In the genomic region with DNA sequence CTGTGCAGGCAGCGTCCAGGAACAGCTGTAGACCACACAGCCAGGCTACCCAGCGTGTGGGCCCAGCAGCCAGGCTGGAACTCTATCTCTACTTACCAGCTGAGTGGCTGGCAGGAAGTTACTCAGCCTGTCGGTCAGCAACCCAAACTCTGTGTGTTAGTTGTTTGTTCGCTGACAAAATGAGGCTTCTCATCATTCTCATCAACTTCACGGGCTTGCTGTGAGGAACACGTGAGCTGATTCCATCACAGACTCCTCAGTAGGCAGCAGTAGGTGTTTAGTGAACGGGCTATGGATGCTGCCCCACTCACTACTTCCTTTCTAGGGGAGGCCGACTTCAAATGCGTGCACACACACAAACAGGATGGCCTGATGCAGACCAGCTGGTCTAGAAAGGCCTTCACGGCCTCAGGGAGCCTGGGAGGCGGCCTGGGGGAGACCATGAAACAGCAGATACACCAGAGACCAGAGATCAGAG, we compare ENCODE assay signal across 10 cellular contexts. TPM values are rescaled to one million over a fixed set of nuclear protein-coding genes. Genes with fewer than 3 reads are reported as not detected.
DNase-seq lines count a peak whose midpoint lies in the region; ATAC-seq and TF ChIP-seq lines count a peak whose summit lies in the region.
"Had no signal": no experiment of that assay in that cellular context is flagged by ENCODE, and none has a peak within 500 bp of the region (broad histone marks: within the 10 kb centered on the region; RNA-seq: fewer than 3 reads in every experiment).

No MANE protein-coding gene starts in this region.

- WGBS in liver = 70% methylated on average over 11 of the region's 11 CpGs

- no peaks in the 10 kb centered on the region for H3K9me3 ChIP-seq in CD4-positive, alpha-beta T cell (ENCODE audit: control insufficient read depth, low read length)
- H3K9me3 ChIP-seq in liver (ENCODE audit: control insufficient read depth in 4 of 4, low read length in 3 of 4) = no peaks in the 10 kb centered on the region

- H3K27me3 Mint-ChIP-seq in CD4-positive, alpha-beta T cell = no peaks in the 10 kb centered on the region
- H3K27me3 Mint-ChIP-seq in activated T-helper 1 cell treated with anti-CD3 and anti-CD28 coated beads, Interleukin-12 subunit alpha, Interleukin-12 subunit beta, Interleukin-2, Interleukin-4 antibody, amounts not matched to agents 30 ng/mL and 10 ng/mL and 1 ng/mL, durations not matched to agents 14 hours and 24 hours and 36 hours (ENCODE audit: insufficient read depth) = peaks cover 7% of the 10 kb centered on the region

- intact Hi-C loops in CD4-positive, alpha-beta T cell (cut with DNase I, micrococcal nuclease) = no loop called here
- intact Hi-C loops in activated T-helper 1 cell treated with anti-CD3 and anti-CD28 coated beads, Interleukin-12 subunit alpha, Interleukin-12 subunit beta, Interleukin-2, Interleukin-4 antibody, amounts not matched to agents 30 ng/mL and 10 ng/mL and 1 ng/mL, durations not matched to agents 14 hours and 24 hours and 36 hours (cut with micrococcal nuclease) = no loop called here
- intact Hi-C loops in dorsolateral prefrontal cortex (cut with DNase I) = no loop called here

- H3K4me3 Mint-ChIP-seq in CD4-positive, alpha-beta T cell = no peak overlapping the region
- no peak overlapping the region for H3K4me3 Mint-ChIP-seq in activated T-helper 1 cell treated with anti-CD3 and anti-CD28 coated beads, Interleukin-12 subunit alpha, Interleukin-12 subunit beta, Interleukin-2, Interleukin-4 antibody, amounts not matched to agents 30 ng/mL and 10 ng/mL and 1 ng/mL, durations not matched to agents 14 hours and 24 hours and 36 hours

- no peaks in the 10 kb centered on the region for H3K27me3 ChIP-seq in CD4-positive, alpha-beta T cell (ENCODE audit: control insufficient read depth, insufficient read depth, low read length)
- no peaks in the 10 kb centered on the region for H3K27me3 ChIP-seq in liver (ENCODE audit: control insufficient read depth in 4 of 4, insufficient read depth in 4 of 4, low read length in 3 of 4)
- H3K27me3 ChIP-seq in dorsolateral prefrontal cortex = peaks cover 0 to 6% (median 0%) of the 10 kb centered on the region in 45 donors

- no peaks in the 10 kb centered on the region for H3K36me3 ChIP-seq in liver (ENCODE audit: control insufficient read depth in 4 of 4, insufficient read depth in 3 of 4, low read depth in 1 of 4, low read length in 3 of 4)

- H3K27ac ChIP-seq in CD4-positive, alpha-beta T cell (ENCODE audit: low read depth, low read length) = no peak overlapping the region
- H3K27ac ChIP-seq in liver (ENCODE audit: low read depth in 1 of 2, low read length in 2 of 2) (peak overlapping the region; percentile 43 to 54), dorsolateral prefrontal cortex (no peak overlapping the region)
- H3K27ac ChIP-seq: parathyroid adenoma had no signal

- H3K36me3 Mint-ChIP-seq in CD4-positive, alpha-beta T cell (ENCODE audit: low read depth) = no peaks in the 10 kb centered on the region
- peaks cover 2% of the 10 kb centered on the region for H3K36me3 Mint-ChIP-seq in activated T-helper 1 cell treated with anti-CD3 and anti-CD28 coated beads, Interleukin-12 subunit alpha, Interleukin-12 subunit beta, Interleukin-2, Interleukin-4 antibody, amounts not matched to agents 30 ng/mL and 10 ng/mL and 1 ng/mL, durations not matched to agents 14 hours and 24 hours and 36 hours (ENCODE audit: low read depth)

- no peak overlapping the region for H3K9ac ChIP-seq in liver (ENCODE audit: low read depth in 1 of 2, low read length in 2 of 2)
- H3K9ac ChIP-seq: parathyroid adenoma had no signal

- CTCF ChIA-PET in CD4-positive, alpha-beta T cell (lab: Charles Lee) = no interaction called here

- DNase-seq in CD4-positive, alpha-beta T cell = no peak
- DNase-seq in HUDEP-2 (lab: John Stamatoyannopoulos, UW; ENCODE audit: unreplicated experiment in 76 of 76) = peak in 71 of 76 experiments; percentile 29 to 86 (median 64)
- no peak for DNase-seq in activated T-helper 1 cell treated with anti-CD3 and anti-CD28 coated beads, Interleukin-12 subunit alpha, Interleukin-12 subunit beta, Interleukin-2, Interleukin-4 antibody, amounts not matched to agents 30 ng/mL and 10 ng/mL and 1 ng/mL, durations not matched to agents 14 hours and 24 hours and 36 hours (ENCODE audit: low spot score)
- no peak for DNase-seq in amygdala (lab: John Stamatoyannopoulos, UW)
- no peak for DNase-seq in dorsolateral prefrontal cortex
- DNase-seq: activated gamma-delta T cell had no signal

- peaks cover 2 to 14% (median 9%) of the 10 kb centered on the region in 4 donors for H3K4me1 ChIP-seq in liver (ENCODE audit: control insufficient read depth in 4 of 4, insufficient read depth in 4 of 4, low read length in 3 of 4)
- H3K4me1 ChIP-seq: parathyroid adenoma had no signal

- H3K9me3 Mint-ChIP-seq in CD4-positive, alpha-beta T cell = no peaks in the 10 kb centered on the region
- no peaks in the 10 kb centered on the region for H3K9me3 Mint-ChIP-seq in activated T-helper 1 cell treated with anti-CD3 and anti-CD28 coated beads, Interleukin-12 subunit alpha, Interleukin-12 subunit beta, Interleukin-2, Interleukin-4 antibody, amounts not matched to agents 30 ng/mL and 10 ng/mL and 1 ng/mL, durations not matched to agents 14 hours and 24 hours and 36 hours

- H3K4me3 ChIP-seq in liver (ENCODE audit: low read depth in 1 of 3, low read length in 3 of 3) = no peak overlapping the region
- no peak overlapping the region for H3K4me3 ChIP-seq in dorsolateral prefrontal cortex

- POLR2A ChIA-PET in CD4-positive, alpha-beta T cell (lab: Charles Lee) = interaction anchor here (0.9 kb wide), 1 partner anchor 47 kb away, joined by 3 read pairs; the partner anchor contains the start of genes FAU and MRPL49

- no peaks in the 10 kb centered on the region for H3K4me1 Mint-ChIP-seq in CD4-positive, alpha-beta T cell (ENCODE audit: low read depth)
- H3K4me1 Mint-ChIP-seq in activated T-helper 1 cell treated with anti-CD3 and anti-CD28 coated beads, Interleukin-12 subunit alpha, Interleukin-12 subunit beta, Interleukin-2, Interleukin-4 antibody, amounts not matched to agents 30 ng/mL and 10 ng/mL and 1 ng/mL, durations not matched to agents 14 hours and 24 hours and 36 hours (ENCODE audit: low read depth) = peaks cover 14% of the 10 kb centered on the region

- TF ChIP-seq CTCF in CD4-positive, alpha-beta T cell (IDR thresholded peaks at IDR 0.05) = no peak
- no peak for TF ChIP-seq CTCF in liver (IDR thresholded peaks at IDR 0.05; ENCODE audit: low read depth, low read length, missing input control)
- TF ChIP-seq CTCF in dorsolateral prefrontal cortex (IDR thresholded peaks at IDR 0.05 in 54 of 56, conservative IDR thresholded peaks at IDR 0.05 in 2 of 56; ENCODE audit: low read depth in 1 of 56, partially characterized antibody in 56 of 56) = no peak

- TF ChIP-seq RAD21 in liver (IDR thresholded peaks at IDR 0.05) = no peak

- ATAC-seq in CD4-positive, alpha-beta T cell (ENCODE audit: poor library complexity) = no peak
- no peak for ATAC-seq in HG03571 (IDR thresholded peaks at IDR 0.05; ENCODE audit: unreplicated experiment)
- ATAC-seq in HG02973 (IDR thresholded peaks at IDR 0.05; ENCODE audit: unreplicated experiment) = no peak

- peak overlapping the region; percentile 24 for H3K27ac Mint-ChIP-seq in CD4-positive, alpha-beta T cell
- peak overlapping the region; percentile 85 for H3K27ac Mint-ChIP-seq in activated T-helper 1 cell treated with anti-CD3 and anti-CD28 coated beads, Interleukin-12 subunit alpha, Interleukin-12 subunit beta, Interleukin-2, Interleukin-4 antibody, amounts not matched to agents 30 ng/mL and 10 ng/mL and 1 ng/mL, durations not matched to agents 14 hours and 24 hours and 36 hours

RNA-seq across cellular contexts. Expression of gene SPDYC, which starts 0.8 kb away (rescaled TPM):
- total RNA-seq in CD4-positive, alpha-beta T cell = not detected
- total RNA-seq in activated T-helper 1 cell treated with anti-CD3 and anti-CD28 coated beads, Interleukin-12 subunit alpha, Interleukin-12 subunit beta, Interleukin-2, Interleukin-4 antibody, amounts not matched to agents 30 ng/mL and 10 ng/mL and 1 ng/mL, durations not matched to agents 14 hours and 24 hours and 36 hours = not detected in 2 replicates
- under 1 TPM in 1 of 2 donors, not detected in 1; 0.08 TPM for total RNA-seq in liver
- polyA plus RNA-seq in liver = 1 to 10 TPM in 1 of 2 donors, under 1 TPM in 1; 0.52 to 1.1 TPM
- not detected for total RNA-seq in dorsolateral prefrontal cortex

RNA-seq across cellular contexts. Expression of gene CAPN1, which starts 12.5 kb away (rescaled TPM):
- total RNA-seq in CD4-positive, alpha-beta T cell = 10 to 100 TPM; 80.3 to 83.2 TPM
- total RNA-seq in activated T-helper 1 cell treated with anti-CD3 and anti-CD28 coated beads, Interleukin-12 subunit alpha, Interleukin-12 subunit beta, Interleukin-2, Interleukin-4 antibody, amounts not matched to agents 30 ng/mL and 10 ng/mL and 1 ng/mL, durations not matched to agents 14 hours and 24 hours and 36 hours = 85.9 and 93.5 TPM in 2 replicates
- total RNA-seq in liver (100 to 1,000 TPM in 1 of 2 donors, 10 to 100 TPM in 1; 81.7 to 183 TPM), dorsolateral prefrontal cortex (100 to 1,000 TPM in 100 of 120 experiments, 10 to 100 TPM in 20; 63.3 to 166 (median 116) TPM)
- polyA plus RNA-seq in liver = 10 to 100 TPM; 39.6 to 48.4 TPM

RNA-seq across cellular contexts. Expression of gene SYVN1, which starts 34.9 kb away (rescaled TPM):
- 10 to 100 TPM; 89.1 to 96.8 TPM for total RNA-seq in CD4-positive, alpha-beta T cell
- total RNA-seq in activated T-helper 1 cell treated with anti-CD3 and anti-CD28 coated beads, Interleukin-12 subunit alpha, Interleukin-12 subunit beta, Interleukin-2, Interleukin-4 antibody, amounts not matched to agents 30 ng/mL and 10 ng/mL and 1 ng/mL, durations not matched to agents 14 hours and 24 hours and 36 hours = 42.3 and 45.8 TPM in 2 replicates
- total RNA-seq in liver (100 to 1,000 TPM in 1 of 2 donors, 10 to 100 TPM in 1; 19.9 to 210 TPM), dorsolateral prefrontal cortex (10 to 100 TPM; 38.3 to 74.2 (median 53.2) TPM)
- 10 to 100 TPM; 41.1 to 72.1 TPM for polyA plus RNA-seq in liver

RNA-seq across cellular contexts. Expression of gene MRPL49, which starts 47.1 kb away (rescaled TPM):
- total RNA-seq in CD4-positive, alpha-beta T cell = 10 to 100 TPM; 53.0 to 53.3 TPM
- 76.0 and 76.4 TPM in 2 replicates for total RNA-seq in activated T-helper 1 cell treated with anti-CD3 and anti-CD28 coated beads, Interleukin-12 subunit alpha, Interleukin-12 subunit beta, Interleukin-2, Interleukin-4 antibody, amounts not matched to agents 30 ng/mL and 10 ng/mL and 1 ng/mL, durations not matched to agents 14 hours and 24 hours and 36 hours
- total RNA-seq in liver (10 to 100 TPM; 31.7 to 39.2 TPM), dorsolateral prefrontal cortex (10 to 100 TPM; 25.1 to 58.7 (median 39.4) TPM)
- 10 to 100 TPM; 31.1 to 47.2 TPM for polyA plus RNA-seq in liver

RNA-seq across cellular contexts. Expression of gene FAU, which starts 47.3 kb away (rescaled TPM):
- total RNA-seq in CD4-positive, alpha-beta T cell = 1,000 to 10,000 TPM; 1,937 to 1,976 TPM
- total RNA-seq in activated T-helper 1 cell treated with anti-CD3 and anti-CD28 coated beads, Interleukin-12 subunit alpha, Interleukin-12 subunit beta, Interleukin-2, Interleukin-4 antibody, amounts not matched to agents 30 ng/mL and 10 ng/mL and 1 ng/mL, durations not matched to agents 14 hours and 24 hours and 36 hours = 1,004 and 1,020 TPM in 2 replicates
- total RNA-seq in liver (100 to 1,000 TPM; 199 to 332 TPM), dorsolateral prefrontal cortex (100 to 1,000 TPM; 297 to 519 (median 403) TPM)
- polyA plus RNA-seq in liver = 100 to 1,000 TPM; 393 to 535 TPM

Comparison
In these comparisons a context has a peak if more than half of its experiments do, and no peak if none do; other contexts are left out.
1. DNase-seq: peak in HUDEP-2 (71 of 76); none in CD4-positive, alpha-beta T cell (0 of 10), activated T-helper 1 cell treated with anti-CD3 and anti-CD28 coated beads, Interleukin-12 subunit alpha, Interleukin-12 subunit beta, Interleukin-2, Interleukin-4 antibody, amounts not matched to agents 30 ng/mL and 10 ng/mL and 1 ng/mL, durations not matched to agents 14 hours and 24 hours and 36 hours (single experiment), amygdala (0 of 56) and dorsolateral prefrontal cortex (0 of 10).
2. H3K27ac ChIP-seq: peak in liver (2 of 2); none in CD4-positive, alpha-beta T cell (single experiment) and dorsolateral prefrontal cortex (0 of 59).